8 cellular contexts compared by ENCODE assay signal in genomic region chr12:50314629-50315312, GRCh38. TPM values are rescaled to one million over a fixed set of nuclear protein-coding genes. Genes with fewer than 3 reads are reported as not detected.
DNase-seq lines count a peak whose midpoint lies in the region; ATAC-seq and TF ChIP-seq lines count a peak whose summit lies in the region.

No MANE protein-coding gene starts in this region.

- H3K4me1 ChIP-seq in SK-N-SH (ENCODE audit: control insufficient read depth in 1 of 2, insufficient read depth in 2 of 2, low read depth in 1 of 2, low read length in 1 of 2) (no peaks in the 10 kb centered on the region), testis (no peaks in the 10 kb centered on the region)

- H3K9ac ChIP-seq in SK-N-SH = 0 out of 2 replicates have a peak overlapping the region, but pooled peaks have one; percentile 26

- no peaks in the 10 kb centered on the region for H3K9me2 ChIP-seq in SK-N-SH

- TF ChIP-seq EP300 in SK-N-SH (IDR thresholded peaks at IDR 0.05; ENCODE audit: borderline replicate concordance in 1 of 2, low read depth in 1 of 2, low read length in 1 of 2) = no peak

- H4K20me1 ChIP-seq in SK-N-SH (ENCODE audit: insufficient read depth) = no peaks in the 10 kb centered on the region

- TF ChIP-seq POLR2A in testis (IDR thresholded peaks at IDR 0.05) = no peak

- POLR2A ChIA-PET in SK-N-SH (lab: Yijun Ruan, JAX) = no interaction called here

- CTCF ChIA-PET in SK-N-SH (lab: Yijun Ruan, JAX) = interaction anchor here (0.5 to 2.6 kb wide), 61 partner anchors 8 to 349 kb away, joined by 3 to 40 read pairs (median 5); partner anchors contain the start of genes COX14, DIP2B and SMARCD1

- H3F3A ChIP-seq in SK-N-SH (replicated peaks; ENCODE audit: insufficient read depth) = peaks cover 8% of the 10 kb centered on the region

- H3K4me2 ChIP-seq in SK-N-SH = no peak overlapping the region

- DNase-seq in DMS53 treated with DMSO at 0.1 percent for 48 hours (lab: John Stamatoyannopoulos, UW; ENCODE audit: unreplicated experiment) (peak; percentile 9), SK-N-SH (peak; percentile 73), glomerular visceral epithelial cell (ENCODE audit: extremely low spot score) (peak; percentile 53), testis (no peak)
- peak; percentile 27 for DNase-seq in Jurkat, Clone E6-1 (ENCODE audit: low read depth, low spot score)
- no peak for DNase-seq in activated CD4-positive, CD25-positive, alpha-beta regulatory T cell treated with anti-CD3 and anti-CD28 coated beads, Interleukin-2, amount 50 U/mL, for 72 hours

- no peak overlapping the region for H3K4me3 ChIP-seq in Jurkat, Clone E6-1 (ENCODE audit: low read length)
- no peak overlapping the region; a peak in 1 of 4 replicates for H3K4me3 ChIP-seq in SK-N-SH (ENCODE audit: low read depth in 2 of 2, low read length in 1 of 2)
- no peak overlapping the region for H3K4me3 ChIP-seq in testis

- WGBS in SK-N-SH (ENCODE audit: low lambda C conversion rate) = 65% methylated on average over 7 of the region's 7 CpGs
- 64 to 79% methylated on average over 7 of the region's 7 CpGs for WGBS in testis, 2 donors

- no peaks in the 10 kb centered on the region for H3K9me3 ChIP-seq in SK-N-SH
- no peaks in the 10 kb centered on the region for H3K9me3 ChIP-seq in testis

- peak; percentile 93 for TF ChIP-seq RAD21 in SK-N-SH (IDR thresholded peaks at IDR 0.05; ENCODE audit: low read length)

- intact Hi-C loops in testis (cut with DNase I; ENCODE audit: low total_unique reads) = no loop called here

- ATAC-seq in esophagus mucosa (no peak), GM21786 (IDR thresholded peaks at IDR 0.05; ENCODE audit: unreplicated experiment) (no peak)

- peaks cover 3% of the 10 kb centered on the region; the same call in 1 of the 2 replicates for H3K79me2 ChIP-seq in SK-N-SH (ENCODE audit: insufficient read depth)

- peak; percentile 87 for TF ChIP-seq CTCF in SK-N-SH (IDR thresholded peaks at IDR 0.05)
- peak; percentile 25 to 45 (median 41) for TF ChIP-seq CTCF in testis (IDR thresholded peaks at IDR 0.05)

- H3K36me3 ChIP-seq in SK-N-SH (replicated peaks in 1 of 2; ENCODE audit: control insufficient read depth in 1 of 2, insufficient read depth in 2 of 2, low read length in 1 of 2) (peaks cover 0 to 3% of the 10 kb centered on the region in 2 experiments), testis (ENCODE audit: low read depth, missing control alignments) (no peaks in the 10 kb centered on the region)

- H2AFZ ChIP-seq in SK-N-SH (ENCODE audit: low read depth) = no peak overlapping the region

- no peaks in the 10 kb centered on the region for H3K27me3 ChIP-seq in SK-N-SH (ENCODE audit: insufficient read depth)
- no peaks in the 10 kb centered on the region for H3K27me3 ChIP-seq in testis

- H3K27ac ChIP-seq in SK-N-SH (ENCODE audit: low read depth in 2 of 2, low read length in 1 of 2) = no peak overlapping the region
- H3K27ac ChIP-seq in testis = no peak overlapping the region

TF ChIP-seq in SK-N-SH, 30 proteins besides CTCF, POLR2A, EP300 and RAD21:
- TF ChIP-seq RFX5 (IDR thresholded peaks at IDR 0.05; ENCODE audit: low read length) (peak; percentile 25; the same call in 1 of the 2 replicates), SMC3 (IDR thresholded peaks at IDR 0.05; ENCODE audit: low read depth, low read length) (peak; percentile 89)
- TF ChIP-seq, protein P1, sequence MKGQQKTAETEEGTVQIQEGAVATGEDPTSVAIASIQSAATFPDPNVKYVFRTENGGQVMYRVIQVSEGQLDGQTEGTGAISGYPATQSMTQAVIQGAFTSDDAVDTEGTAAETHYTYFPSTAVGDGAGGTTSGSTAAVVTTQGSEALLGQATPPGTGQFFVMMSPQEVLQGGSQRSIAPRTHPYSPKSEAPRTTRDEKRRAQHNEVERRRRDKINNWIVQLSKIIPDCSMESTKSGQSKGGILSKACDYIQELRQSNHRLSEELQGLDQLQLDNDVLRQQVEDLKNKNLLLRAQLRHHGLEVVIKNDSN (IDR thresholded peaks at IDR 0.05; ENCODE audit: borderline replicate concordance, low read depth) = no peak

RNA-seq across cellular contexts. Expression of gene LIMA1, which starts 31.5 kb away (rescaled TPM):
- polyA plus RNA-seq in Jurkat, Clone E6-1 (2012; ENCODE audit: insufficient read depth, insufficient read length) = 49.4 TPM
- polyA plus RNA-seq in SK-N-SH (2012; rRNA removed) (96.6 and 148 TPM in 2 replicates), testis (ENCODE audit: insufficient read depth, low read depth, low replicate concordance) (37.8 TPM)
- 115 and 130 TPM in 2 replicates for polyA plus RNA-seq in SK-N-SH (2012; cell fraction: cytosol; rRNA removed)
- 210 and 318 TPM in 2 replicates for polyA plus RNA-seq in SK-N-SH (2012; cell fraction: nucleus; rRNA removed)
- total RNA-seq in testis (10 to 100 TPM; 41.0 to 42.8 TPM), esophagus mucosa (53.9 TPM)

Comparison
In these comparisons a context has a peak if more than half of its experiments do, and no peak if none do; other contexts are left out.
1. DNase-seq: peak in DMS53 treated with DMSO at 0.1 percent for 48 hours (single experiment), Jurkat, Clone E6-1 (single experiment), SK-N-SH (single experiment) and glomerular visceral epithelial cell (single experiment); none in testis (single experiment) and activated CD4-positive, CD25-positive, alpha-beta regulatory T cell treated with anti-CD3 and anti-CD28 coated beads, Interleukin-2, amount 50 U/mL, for 72 hours (single experiment).